ENCODE assay signal across 9 cellular contexts in the genomic region with DNA sequence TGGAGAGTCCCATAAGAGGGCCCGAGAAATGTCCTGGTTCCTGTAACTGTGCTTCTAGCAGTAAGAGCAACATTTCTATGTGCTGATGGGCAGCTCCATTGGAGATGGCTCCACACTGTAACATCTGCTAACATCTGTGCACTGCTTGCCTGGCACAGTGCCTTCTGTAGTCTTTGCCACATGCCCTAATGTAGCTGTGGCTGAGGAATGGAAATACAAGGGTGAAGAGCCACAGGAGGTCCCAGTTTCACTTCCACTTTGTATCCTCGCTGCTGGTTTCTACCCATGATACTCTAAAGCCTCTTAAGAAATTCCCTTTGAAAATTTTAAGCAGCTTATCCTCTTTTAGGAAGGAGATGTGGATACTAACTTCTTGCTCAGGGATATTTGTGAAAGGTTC.
A peak's percentile ranks its signal among the peaks of the same experiment; 100 is the strongest.
DNase-seq lines count a peak whose midpoint lies in the region; ATAC-seq and TF ChIP-seq lines count a peak whose summit lies in the region.
"Had no signal": no experiment of that assay in that cellular context is flagged by ENCODE, and none has a peak within 500 bp of the region (broad histone marks: within the 10 kb centered on the region; RNA-seq: fewer than 3 reads in every experiment).

No MANE protein-coding gene starts in this region.

- H3K9me3 Mint-ChIP-seq in stimulated activated naive CD8-positive, alpha-beta T cell treated with anti-CD3 and anti-CD28 coated beads, Interleukin-15, amount 100 ng/mL, for 72 hours, result no peaks in the 10 kb centered on the region
- H3K9me3 Mint-ChIP-seq in endodermal cell, result no peaks in the 10 kb centered on the region
- H3K9me3 Mint-ChIP-seq: CD8-positive, alpha-beta T cell had no signal

- H3K9me2 ChIP-seq in SU-DHL-6 (replicated peaks; ENCODE audit: insufficient read depth, low read length), result no peaks in the 10 kb centered on the region

- H3K4me3 Mint-ChIP-seq in stimulated activated naive CD8-positive, alpha-beta T cell treated with anti-CD3 and anti-CD28 coated beads, Interleukin-15, amount 100 ng/mL, for 72 hours, result no peak overlapping the region
- no peak overlapping the region for H3K4me3 Mint-ChIP-seq in endodermal cell
- H3K4me3 Mint-ChIP-seq: CD8-positive, alpha-beta T cell had no signal

- H3K27me3 Mint-ChIP-seq in stimulated activated naive CD8-positive, alpha-beta T cell treated with anti-CD3 and anti-CD28 coated beads, Interleukin-15, amount 100 ng/mL, for 72 hours, result no peaks in the 10 kb centered on the region
- H3K27me3 Mint-ChIP-seq in endodermal cell (ENCODE audit: insufficient read depth), result no peaks in the 10 kb centered on the region

- H3K4me3 ChIP-seq in right atrium auricular region (no peak overlapping the region), SU-DHL-6 (ENCODE audit: insufficient read depth, low read length, poor library complexity, severe bottlenecking) (no peak overlapping the region), endodermal cell (ENCODE audit: low read length) (no peak overlapping the region)

- H3F3A ChIP-seq in SU-DHL-6 (ENCODE audit: insufficient read depth), result no peaks in the 10 kb centered on the region

- no peak overlapping the region for H3K9ac ChIP-seq in SU-DHL-6 (ENCODE audit: low read length)
- no peak overlapping the region for H3K9ac ChIP-seq in endodermal cell (ENCODE audit: extremely low read depth, low read length, poor library complexity, severe bottlenecking)

- no peaks in the 10 kb centered on the region for H4K20me1 ChIP-seq in SU-DHL-6 (ENCODE audit: low read depth, low read length)

- intact Hi-C loops in Right ventricle myocardium inferior (cut with DNase I), result no loop called here

- H3K4me2 ChIP-seq in SU-DHL-6 (ENCODE audit: low read depth, low read length, poor library complexity, severe bottlenecking), result peak overlapping the region; percentile 25

- peak; percentile 48 for ATAC-seq in Right ventricle myocardium inferior
- ATAC-seq in HG02981 (IDR thresholded peaks at IDR 0.05; ENCODE audit: unreplicated experiment), result peak; percentile 91
- ATAC-seq in stimulated activated naive CD8-positive, alpha-beta T cell treated with anti-CD3 and anti-CD28 coated beads, Interleukin-15, amount 100 ng/mL, for 72 hours, result peak; percentile 55
- ATAC-seq: CD8-positive, alpha-beta T cell had no signal

- WGBS in endodermal cell (ENCODE audit: insufficient coverage in 1 of 2, insufficient read length in 1 of 2), 2 experiments, result 92 to 100% methylated on average over 1 to 2 of the region's 2 CpGs

- H3K27ac ChIP-seq in right atrium auricular region (no peak overlapping the region), SU-DHL-6 (ENCODE audit: low read depth, low read length) (no peak overlapping the region), endodermal cell (ENCODE audit: low read depth, low read length) (no peak overlapping the region)

- no peak for TF ChIP-seq CTCF in right atrium auricular region (IDR thresholded peaks at IDR 0.05)
- no peak for TF ChIP-seq CTCF in SU-DHL-6 (IDR thresholded peaks at IDR 0.05; ENCODE audit: insufficient read depth, low read length, poor library complexity, severe bottlenecking)
- TF ChIP-seq CTCF in endodermal cell (conservative IDR thresholded peaks at IDR 0.05), result no peak

- no peaks in the 10 kb centered on the region for H3K27me3 ChIP-seq in right atrium auricular region
- H3K27me3 ChIP-seq in SU-DHL-6 (ENCODE audit: low read length), result no peaks in the 10 kb centered on the region
- no peaks in the 10 kb centered on the region for H3K27me3 ChIP-seq in endodermal cell (ENCODE audit: control insufficient read depth, insufficient read depth, low read length, poor library complexity, severe bottlenecking)

- H3K4me1 Mint-ChIP-seq in stimulated activated naive CD8-positive, alpha-beta T cell treated with anti-CD3 and anti-CD28 coated beads, Interleukin-15, amount 100 ng/mL, for 72 hours, result peaks cover 7% of the 10 kb centered on the region
- peaks cover 2% of the 10 kb centered on the region for H3K4me1 Mint-ChIP-seq in endodermal cell

- no peak overlapping the region for H3K27ac Mint-ChIP-seq in stimulated activated naive CD8-positive, alpha-beta T cell treated with anti-CD3 and anti-CD28 coated beads, Interleukin-15, amount 100 ng/mL, for 72 hours
- H3K27ac Mint-ChIP-seq in endodermal cell, result no peak overlapping the region
- H3K27ac Mint-ChIP-seq: CD8-positive, alpha-beta T cell had no signal

- no peaks in the 10 kb centered on the region for H3K79me2 ChIP-seq in SU-DHL-6 (ENCODE audit: insufficient read depth, low read length)

- peaks cover 11% of the 10 kb centered on the region for H3K36me3 Mint-ChIP-seq in endodermal cell (ENCODE audit: low read depth)
- H3K36me3 Mint-ChIP-seq: CD8-positive, alpha-beta T cell had no signal

- no peak for DNase-seq in Right ventricle myocardium inferior (ENCODE audit: missing footprints)
- DNase-seq in right atrium auricular region (ENCODE audit: low spot score), result no peak
- no peak for DNase-seq in stimulated activated naive CD8-positive, alpha-beta T cell treated with anti-CD3 and anti-CD28 coated beads, Interleukin-15, amount 100 ng/mL, for 72 hours
- no peak for DNase-seq in NCI-H2029 treated with DMSO at 0.1 percent for 48 hours (lab: John Stamatoyannopoulos, UW)
- DNase-seq in NCI-H2227 (lab: John Stamatoyannopoulos, UW; ENCODE audit: unreplicated experiment), result no peak
- DNase-seq in endodermal cell, result no peak
- DNase-seq: CD8-positive, alpha-beta T cell had no signal

- H3K9me3 ChIP-seq in right atrium auricular region (no peaks in the 10 kb centered on the region), SU-DHL-6 (ENCODE audit: insufficient read depth, low read length) (no peaks in the 10 kb centered on the region), endodermal cell (ENCODE audit: control insufficient read depth, low read length) (no peaks in the 10 kb centered on the region)

- H3K4me1 ChIP-seq in right atrium auricular region, result no peaks in the 10 kb centered on the region
- H3K4me1 ChIP-seq in endodermal cell (ENCODE audit: control insufficient read depth, insufficient read depth, low read length), result no peaks in the 10 kb centered on the region

- H3K36me3 ChIP-seq in right atrium auricular region, result no peaks in the 10 kb centered on the region
- no peaks in the 10 kb centered on the region for H3K36me3 ChIP-seq in SU-DHL-6 (ENCODE audit: low read length)
- no peaks in the 10 kb centered on the region for H3K36me3 ChIP-seq in endodermal cell (ENCODE audit: control insufficient read depth, insufficient read depth, low read length)

- H2AFZ ChIP-seq in SU-DHL-6 (ENCODE audit: low read depth, low read length, severe bottlenecking), result no peak overlapping the region
